Comparison of ENCODE assay signal across 1 cellular context in the genomic region with DNA sequence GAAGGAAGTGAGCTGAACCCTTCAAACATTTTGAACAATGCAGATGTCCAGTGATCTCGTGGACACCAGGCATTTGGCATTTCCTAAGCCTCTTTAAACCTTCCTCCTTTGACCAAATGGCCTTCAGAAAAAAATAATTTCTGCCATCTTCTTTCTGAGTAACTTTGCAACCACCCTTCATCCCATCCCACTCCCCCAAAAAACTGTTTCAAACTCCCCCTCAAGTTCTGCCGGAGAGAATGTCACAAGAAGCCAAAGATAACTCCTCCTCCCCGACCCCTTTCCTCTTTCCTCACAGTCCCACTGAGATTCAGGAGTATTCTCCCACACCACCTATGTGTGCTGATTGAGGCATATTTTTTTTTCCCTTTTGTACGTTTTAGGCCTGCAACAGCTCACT.
TF ChIP-seq lines count a peak whose summit lies in the region.

No MANE protein-coding gene starts in this region.

TF ChIP-seq in GM23338, 12 proteins besides CTCF, POLR2A, EP300 and RAD21 (continued from another document):
- TF ChIP-seq, protein P1, sequence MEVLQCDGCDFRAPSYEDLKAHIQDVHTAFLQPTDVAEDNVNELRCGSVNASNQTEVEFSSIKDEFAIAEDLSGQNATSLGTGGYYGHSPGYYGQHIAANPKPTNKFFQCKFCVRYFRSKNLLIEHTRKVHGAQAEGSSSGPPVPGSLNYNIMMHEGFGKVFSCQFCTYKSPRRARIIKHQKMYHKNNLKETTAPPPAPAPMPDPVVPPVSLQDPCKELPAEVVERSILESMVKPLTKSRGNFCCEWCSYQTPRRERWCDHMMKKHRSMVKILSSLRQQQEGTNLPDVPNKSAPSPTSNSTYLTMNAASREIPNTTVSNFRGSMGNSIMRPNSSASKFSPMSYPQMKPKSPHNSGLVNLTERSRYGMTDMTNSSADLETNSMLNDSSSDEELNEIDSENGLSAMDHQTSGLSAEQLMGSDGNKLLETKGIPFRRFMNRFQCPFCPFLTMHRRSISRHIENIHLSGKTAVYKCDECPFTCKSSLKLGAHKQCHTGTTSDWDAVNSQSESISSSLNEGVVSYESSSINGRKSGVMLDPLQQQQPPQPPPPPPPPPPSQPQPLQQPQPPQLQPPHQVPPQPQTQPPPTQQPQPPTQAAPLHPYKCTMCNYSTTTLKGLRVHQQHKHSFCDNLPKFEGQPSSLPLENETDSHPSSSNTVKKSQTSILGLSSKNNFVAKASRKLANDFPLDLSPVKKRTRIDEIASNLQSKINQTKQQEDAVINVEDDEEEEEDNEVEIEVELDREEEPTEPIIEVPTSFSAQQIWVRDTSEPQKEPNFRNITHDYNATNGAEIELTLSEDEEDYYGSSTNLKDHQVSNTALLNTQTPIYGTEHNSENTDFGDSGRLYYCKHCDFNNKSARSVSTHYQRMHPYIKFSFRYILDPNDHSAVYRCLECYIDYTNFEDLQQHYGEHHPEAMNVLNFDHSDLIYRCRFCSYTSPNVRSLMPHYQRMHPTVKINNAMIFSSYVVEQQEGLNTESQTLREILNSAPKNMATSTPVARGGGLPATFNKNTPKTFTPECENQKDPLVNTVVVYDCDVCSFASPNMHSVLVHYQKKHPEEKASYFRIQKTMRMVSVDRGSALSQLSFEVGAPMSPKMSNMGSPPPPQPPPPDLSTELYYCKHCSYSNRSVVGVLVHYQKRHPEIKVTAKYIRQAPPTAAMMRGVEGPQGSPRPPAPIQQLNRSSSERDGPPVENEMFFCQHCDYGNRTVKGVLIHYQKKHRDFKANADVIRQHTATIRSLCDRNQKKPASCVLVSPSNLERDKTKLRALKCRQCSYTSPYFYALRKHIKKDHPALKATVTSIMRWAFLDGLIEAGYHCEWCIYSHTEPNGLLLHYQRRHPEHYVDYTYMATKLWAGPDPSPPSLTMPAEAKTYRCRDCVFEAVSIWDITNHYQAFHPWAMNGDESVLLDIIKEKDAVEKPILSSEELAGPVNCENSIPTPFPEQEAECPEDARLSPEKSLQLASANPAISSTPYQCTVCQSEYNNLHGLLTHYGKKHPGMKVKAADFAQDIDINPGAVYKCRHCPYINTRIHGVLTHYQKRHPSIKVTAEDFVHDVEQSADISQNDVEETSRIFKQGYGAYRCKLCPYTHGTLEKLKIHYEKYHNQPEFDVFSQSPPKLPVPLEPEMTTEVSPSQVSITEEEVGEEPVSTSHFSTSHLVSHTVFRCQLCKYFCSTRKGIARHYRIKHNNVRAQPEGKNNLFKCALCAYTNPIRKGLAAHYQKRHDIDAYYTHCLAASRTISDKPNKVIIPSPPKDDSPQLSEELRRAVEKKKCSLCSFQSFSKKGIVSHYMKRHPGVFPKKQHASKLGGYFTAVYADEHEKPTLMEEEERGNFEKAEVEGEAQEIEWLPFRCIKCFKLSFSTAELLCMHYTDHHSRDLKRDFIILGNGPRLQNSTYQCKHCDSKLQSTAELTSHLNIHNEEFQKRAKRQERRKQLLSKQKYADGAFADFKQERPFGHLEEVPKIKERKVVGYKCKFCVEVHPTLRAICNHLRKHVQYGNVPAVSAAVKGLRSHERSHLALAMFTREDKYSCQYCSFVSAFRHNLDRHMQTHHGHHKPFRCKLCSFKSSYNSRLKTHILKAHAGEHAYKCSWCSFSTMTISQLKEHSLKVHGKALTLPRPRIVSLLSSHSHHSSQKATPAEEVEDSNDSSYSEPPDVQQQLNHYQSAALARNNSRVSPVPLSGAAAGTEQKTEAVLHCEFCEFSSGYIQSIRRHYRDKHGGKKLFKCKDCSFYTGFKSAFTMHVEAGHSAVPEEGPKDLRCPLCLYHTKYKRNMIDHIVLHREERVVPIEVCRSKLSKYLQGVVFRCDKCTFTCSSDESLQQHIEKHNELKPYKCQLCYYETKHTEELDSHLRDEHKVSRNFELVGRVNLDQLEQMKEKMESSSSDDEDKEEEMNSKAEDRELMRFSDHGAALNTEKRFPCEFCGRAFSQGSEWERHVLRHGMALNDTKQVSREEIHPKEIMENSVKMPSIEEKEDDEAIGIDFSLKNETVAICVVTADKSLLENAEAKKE (CRISPR knock-in tag; IDR thresholded peaks at IDR 0.05) = no peak
- no peak for TF ChIP-seq JUNB (IDR thresholded peaks at IDR 0.05; ENCODE audit: unreplicated experiment)
- TF ChIP-seq ZNF331 (CRISPR knock-in tag; IDR thresholded peaks at IDR 0.05; ENCODE audit: low read depth) = no peak
- no peak for TF ChIP-seq EZH2phosphoT487 (IDR thresholded peaks at IDR 0.05; ENCODE audit: unreplicated experiment)
- TF ChIP-seq POLR2AphosphoS5 (IDR thresholded peaks at IDR 0.05; ENCODE audit: low read depth) = no peak
- TF ChIP-seq, protein P2, sequence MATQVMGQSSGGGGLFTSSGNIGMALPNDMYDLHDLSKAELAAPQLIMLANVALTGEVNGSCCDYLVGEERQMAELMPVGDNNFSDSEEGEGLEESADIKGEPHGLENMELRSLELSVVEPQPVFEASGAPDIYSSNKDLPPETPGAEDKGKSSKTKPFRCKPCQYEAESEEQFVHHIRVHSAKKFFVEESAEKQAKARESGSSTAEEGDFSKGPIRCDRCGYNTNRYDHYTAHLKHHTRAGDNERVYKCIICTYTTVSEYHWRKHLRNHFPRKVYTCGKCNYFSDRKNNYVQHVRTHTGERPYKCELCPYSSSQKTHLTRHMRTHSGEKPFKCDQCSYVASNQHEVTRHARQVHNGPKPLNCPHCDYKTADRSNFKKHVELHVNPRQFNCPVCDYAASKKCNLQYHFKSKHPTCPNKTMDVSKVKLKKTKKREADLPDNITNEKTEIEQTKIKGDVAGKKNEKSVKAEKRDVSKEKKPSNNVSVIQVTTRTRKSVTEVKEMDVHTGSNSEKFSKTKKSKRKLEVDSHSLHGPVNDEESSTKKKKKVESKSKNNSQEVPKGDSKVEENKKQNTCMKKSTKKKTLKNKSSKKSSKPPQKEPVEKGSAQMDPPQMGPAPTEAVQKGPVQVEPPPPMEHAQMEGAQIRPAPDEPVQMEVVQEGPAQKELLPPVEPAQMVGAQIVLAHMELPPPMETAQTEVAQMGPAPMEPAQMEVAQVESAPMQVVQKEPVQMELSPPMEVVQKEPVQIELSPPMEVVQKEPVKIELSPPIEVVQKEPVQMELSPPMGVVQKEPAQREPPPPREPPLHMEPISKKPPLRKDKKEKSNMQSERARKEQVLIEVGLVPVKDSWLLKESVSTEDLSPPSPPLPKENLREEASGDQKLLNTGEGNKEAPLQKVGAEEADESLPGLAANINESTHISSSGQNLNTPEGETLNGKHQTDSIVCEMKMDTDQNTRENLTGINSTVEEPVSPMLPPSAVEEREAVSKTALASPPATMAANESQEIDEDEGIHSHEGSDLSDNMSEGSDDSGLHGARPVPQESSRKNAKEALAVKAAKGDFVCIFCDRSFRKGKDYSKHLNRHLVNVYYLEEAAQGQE (IDR thresholded peaks at IDR 0.05; ENCODE audit: unreplicated experiment) = no peak
- TF ChIP-seq, protein P3, sequence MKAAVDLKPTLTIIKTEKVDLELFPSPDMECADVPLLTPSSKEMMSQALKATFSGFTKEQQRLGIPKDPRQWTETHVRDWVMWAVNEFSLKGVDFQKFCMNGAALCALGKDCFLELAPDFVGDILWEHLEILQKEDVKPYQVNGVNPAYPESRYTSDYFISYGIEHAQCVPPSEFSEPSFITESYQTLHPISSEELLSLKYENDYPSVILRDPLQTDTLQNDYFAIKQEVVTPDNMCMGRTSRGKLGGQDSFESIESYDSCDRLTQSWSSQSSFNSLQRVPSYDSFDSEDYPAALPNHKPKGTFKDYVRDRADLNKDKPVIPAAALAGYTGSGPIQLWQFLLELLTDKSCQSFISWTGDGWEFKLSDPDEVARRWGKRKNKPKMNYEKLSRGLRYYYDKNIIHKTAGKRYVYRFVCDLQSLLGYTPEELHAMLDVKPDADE (IDR thresholded peaks at IDR 0.05) = no peak
